ENCODE assay signal across 15 cellular contexts in the genomic region with DNA sequence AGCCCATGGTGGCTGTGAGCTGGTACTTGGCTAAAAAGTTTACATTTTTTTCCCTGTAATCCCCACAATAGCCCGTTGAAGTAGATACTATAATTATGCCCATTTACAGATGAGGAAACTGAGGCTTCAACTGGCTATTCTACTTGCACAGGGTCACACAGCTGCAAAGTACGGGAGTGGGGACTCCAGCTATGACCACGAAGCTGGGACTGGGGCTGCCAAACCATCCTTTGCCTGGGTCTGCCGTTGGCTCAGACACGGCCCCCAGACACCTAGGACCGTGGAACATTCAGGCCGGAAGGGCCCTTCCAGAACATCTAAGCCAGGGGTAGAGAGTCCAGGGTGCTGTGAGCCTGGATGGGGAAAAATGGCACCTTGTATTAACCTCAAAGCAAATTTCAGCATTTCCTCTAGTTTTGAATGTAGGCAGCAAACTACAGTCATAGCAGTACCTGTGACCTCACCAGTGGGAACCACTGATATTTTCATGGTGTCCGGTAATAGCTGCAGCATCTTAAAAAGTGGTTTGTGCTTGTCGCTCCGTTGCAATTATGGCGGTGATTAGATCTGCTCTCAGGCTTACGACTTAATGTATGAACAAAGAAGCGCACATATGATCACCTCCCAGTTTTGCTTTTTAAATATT. TPM values are rescaled to one million over a fixed set of nuclear protein-coding genes. Genes with fewer than 3 reads are reported as not detected.
DNase-seq lines count a peak whose midpoint lies in the region; ATAC-seq and TF ChIP-seq lines count a peak whose summit lies in the region.
"Had no signal": no experiment of that assay in that cellular context is flagged by ENCODE, and none has a peak within 500 bp of the region (broad histone marks: within the 10 kb centered on the region; RNA-seq: fewer than 3 reads in every experiment).

No MANE protein-coding gene starts in this region.

- POLR2A ChIA-PET in A673 (lab: Charles Lee; ENCODE audit: low non-redundant PET), result no interaction called here

- H3K9me3 ChIP-seq in A673 (ENCODE audit: low read depth, low read length, poor library complexity, severe bottlenecking), result no peaks in the 10 kb centered on the region
- H3K9me3 ChIP-seq: upper lobe of left lung had no signal

- TF ChIP-seq CTCF in A673 (conservative IDR thresholded peaks at IDR 0.05; ENCODE audit: low read depth, low read length), result no peak

- no peak overlapping the region for H3K27ac ChIP-seq in A673 (ENCODE audit: low read depth, low read length, poor library complexity, severe bottlenecking)
- H3K27ac ChIP-seq: upper lobe of left lung had no signal

- CTCF ChIA-PET in A673 (lab: Charles Lee), result no interaction called here

- peaks cover 18% of the 10 kb centered on the region for H3K4me1 ChIP-seq in A673 (ENCODE audit: insufficient read depth, low read length, poor library complexity, severe bottlenecking)

- ATAC-seq in GM18867 (IDR thresholded peaks at IDR 0.05; ENCODE audit: unreplicated experiment), result peak; percentile 55
- ATAC-seq in GM21786 (IDR thresholded peaks at IDR 0.05; ENCODE audit: unreplicated experiment), result peak; percentile 79
- ATAC-seq in HG03565 (IDR thresholded peaks at IDR 0.05; ENCODE audit: unreplicated experiment), result peak; percentile 56
- ATAC-seq: T-cell had no signal

- H3K36me3 ChIP-seq in A673 (ENCODE audit: insufficient read depth, low read length, poor library complexity, severe bottlenecking), result no peaks in the 10 kb centered on the region
- H3K36me3 ChIP-seq: upper lobe of left lung had no signal

- BruUV-seq in A673 (replicated peaks; lab: Mats Ljungman, UMichigan), result no TSS peak

- peak; percentile 28 for DNase-seq in CD1c-positive myeloid dendritic cell (ENCODE audit: extremely low spot score)
- DNase-seq in MV-4-11 (lab: John Stamatoyannopoulos, UW), result no peak
- no peak for DNase-seq in A673 (ENCODE audit: low spot score)
- no peak for DNase-seq in cerebellum (ENCODE audit: low spot score)
- no peak for DNase-seq in NOMO-1 (lab: John Stamatoyannopoulos, UW; ENCODE audit: unreplicated experiment in 2 of 2)
- DNase-seq: activated naive CD4-positive, alpha-beta T cell treated with Interleukin-2 at 50 U/mL for 16 hours; C1 segment of cervical spinal cord; effector memory CD4-positive, alpha-beta T cell; NCI-H345; stimulated activated CD4-positive, alpha-beta T cell treated with anti-CD3 and anti-CD28 coated beads, Interleukin-4, amount 100 ng/mL, for 24 hours; T-cell; upper lobe of left lung had no signal

- peaks cover 2% of the 10 kb centered on the region for H3K27me3 ChIP-seq in A673 (replicated peaks; ENCODE audit: insufficient read depth, low read depth, low read length, poor library complexity)

- intact Hi-C loops in A673 (cut with micrococcal nuclease; ENCODE audit: unreplicated experiment), result no loop called here

- no peak overlapping the region for H3K4me3 ChIP-seq in A673 (ENCODE audit: low read depth, low read length, poor library complexity, severe bottlenecking)
- H3K4me3 ChIP-seq: upper lobe of left lung had no signal

RNA-seq across cellular contexts. Expression of a gene that starts 4.3 kb away (rescaled TPM):
- 10.0 and 12.3 TPM in 2 replicates for total RNA-seq in A673 (2021)
- 0.36 TPM for total RNA-seq in cerebellum

RNA-seq across cellular contexts. Expression of a gene that starts 6.7 kb away (rescaled TPM):
- total RNA-seq in A673 (2021), result 41.2 and 41.8 TPM in 2 replicates
- 13.2 TPM for total RNA-seq in cerebellum

RNA-seq across cellular contexts. Expression of a gene that starts 31.8 kb away (rescaled TPM):
- total RNA-seq in A673 (2021), result 13.4 and 13.7 TPM in 2 replicates
- 12.1 TPM for total RNA-seq in cerebellum

RNA-seq across cellular contexts. Expression of a gene that starts 45.3 kb away (rescaled TPM):
- total RNA-seq in A673 (2021) (2.8 and 7.8 TPM in 2 replicates), cerebellum (14.9 TPM)
